19 cellular contexts compared by ENCODE assay signal in genomic region chr11:20483931-20484330, GRCh38.
"Had no signal": no experiment of that assay in that cellular context is flagged by ENCODE, and none has a peak within 500 bp of the region (broad histone marks: within the 10 kb centered on the region; RNA-seq: fewer than 3 reads in every experiment).

No MANE protein-coding gene starts in this region.

- H2AFZ ChIP-seq: parathyroid adenoma had no signal

- H3K79me2 ChIP-seq: parathyroid adenoma had no signal

- H3K4me3 Mint-ChIP-seq: activated CD4-positive, alpha-beta T cell treated with anti-CD3 and anti-CD28 coated beads, Interleukin-2, amount 10 ng/mL, durations not matched to agents 7 days and 5 days; activated naive CD4-positive, alpha-beta T cell treated with anti-CD3 and anti-CD28 coated beads, Interleukin-2, amount 10 ng/mL, durations not matched to agents 7 days and 5 days; activated naive CD8-positive, alpha-beta T cell treated with anti-CD3 and anti-CD28 coated beads, Interleukin-2, amount 50 U/mL, for 24 hours; dendritic cell treated with granulocyte-macrophage colony-stimulating factor and Interleukin-4, amounts not matched to agents 40 ng/mL and 50 ng/mL, for 4 days; natural killer cell treated with Interleukin-12 subunit alpha and Interleukin-12 subunit beta and Interleukin-15 and Interleukin-18, amount 100 ng/mL, for 72 hours; stimulated activated naive CD8-positive, alpha-beta T cell treated with anti-CD3 and anti-CD28 coated beads, Interleukin-15, Interleukin-2, amounts not matched to agents 100 ng/mL and 50 ng/mL, for 24 hours had no signal

- H3K27ac Mint-ChIP-seq: activated CD4-positive, alpha-beta T cell treated with anti-CD3 and anti-CD28 coated beads, Interleukin-2, amount 10 ng/mL, durations not matched to agents 7 days and 5 days; activated naive CD4-positive, alpha-beta T cell treated with anti-CD3 and anti-CD28 coated beads, Interleukin-2, amount 10 ng/mL, durations not matched to agents 7 days and 5 days; activated naive CD8-positive, alpha-beta T cell treated with anti-CD3 and anti-CD28 coated beads, Interleukin-2, amount 50 U/mL, for 24 hours; dendritic cell treated with granulocyte-macrophage colony-stimulating factor and Interleukin-4, amounts not matched to agents 40 ng/mL and 50 ng/mL, for 4 days; natural killer cell treated with Interleukin-12 subunit alpha and Interleukin-12 subunit beta and Interleukin-15 and Interleukin-18, amount 100 ng/mL, for 72 hours; stimulated activated naive CD8-positive, alpha-beta T cell treated with anti-CD3 and anti-CD28 coated beads, Interleukin-15, Interleukin-2, amounts not matched to agents 100 ng/mL and 50 ng/mL, for 24 hours had no signal

- H3K9me3 Mint-ChIP-seq: dendritic cell treated with granulocyte-macrophage colony-stimulating factor and Interleukin-4, amounts not matched to agents 40 ng/mL and 50 ng/mL, for 4 days; natural killer cell treated with Interleukin-12 subunit alpha and Interleukin-12 subunit beta and Interleukin-15 and Interleukin-18, amount 100 ng/mL, for 72 hours had no signal

- H3K36me3 ChIP-seq: lower lobe of right lung, right lobe of liver, transverse colon had no signal

- H3K27me3 Mint-ChIP-seq: activated CD4-positive, alpha-beta T cell treated with anti-CD3 and anti-CD28 coated beads, Interleukin-2, amount 10 ng/mL, durations not matched to agents 7 days and 5 days; activated naive CD4-positive, alpha-beta T cell treated with anti-CD3 and anti-CD28 coated beads, Interleukin-2, amount 10 ng/mL, durations not matched to agents 7 days and 5 days; activated naive CD8-positive, alpha-beta T cell treated with anti-CD3 and anti-CD28 coated beads, Interleukin-2, amount 50 U/mL, for 24 hours; dendritic cell treated with granulocyte-macrophage colony-stimulating factor and Interleukin-4, amounts not matched to agents 40 ng/mL and 50 ng/mL, for 4 days; natural killer cell treated with Interleukin-12 subunit alpha and Interleukin-12 subunit beta and Interleukin-15 and Interleukin-18, amount 100 ng/mL, for 72 hours; stimulated activated naive CD8-positive, alpha-beta T cell treated with anti-CD3 and anti-CD28 coated beads, Interleukin-15, Interleukin-2, amounts not matched to agents 100 ng/mL and 50 ng/mL, for 24 hours had no signal

- H3K4me1 Mint-ChIP-seq: activated CD4-positive, alpha-beta T cell treated with anti-CD3 and anti-CD28 coated beads, Interleukin-2, amount 10 ng/mL, durations not matched to agents 7 days and 5 days; activated naive CD4-positive, alpha-beta T cell treated with anti-CD3 and anti-CD28 coated beads, Interleukin-2, amount 10 ng/mL, durations not matched to agents 7 days and 5 days; activated naive CD8-positive, alpha-beta T cell treated with anti-CD3 and anti-CD28 coated beads, Interleukin-2, amount 50 U/mL, for 24 hours had no signal

- DNase-seq: activated CD4-positive, alpha-beta T cell treated with anti-CD3 and anti-CD28 coated beads, Interleukin-2, amount 10 ng/mL, durations not matched to agents 7 days and 5 days; activated CD8-positive, alpha-beta memory T cell treated with anti-CD3 and anti-CD28 coated beads, Interleukin-2, amount 50 U/mL, for 4 hours; activated effector memory CD4-positive, alpha-beta T cell treated with Interleukin-2 at 50 U/mL for 16 hours; activated naive CD4-positive, alpha-beta T cell treated with anti-CD3 and anti-CD28 coated beads, Interleukin-2, amount 10 ng/mL, durations not matched to agents 7 days and 5 days; activated naive CD8-positive, alpha-beta T cell treated with anti-CD3 and anti-CD28 coated beads, Interleukin-2, amount 50 U/mL, for 24 hours; activated T-cell treated with anti-CD3 and anti-CD28 coated beads, Interleukin-2, amount 50 U/mL, for 48 hours; anterior cingulate cortex; effector memory CD4-positive, alpha-beta T cell; left colon; lower lobe of right lung; right lobe of liver; small intestine; stimulated activated CD4-positive, alpha-beta T cell treated with anti-CD3 and anti-CD28 coated beads, Interleukin-15, amount 100 ng/mL, for 24 hours; stimulated activated CD4-positive, alpha-beta T cell treated with anti-CD3 and anti-CD28 coated beads, Interleukin-2, amount 100 ng/mL, for 48 hours; transverse colon had no signal

- H3K27me3 ChIP-seq: right lobe of liver, transverse colon had no signal

- H3K9ac ChIP-seq: parathyroid adenoma had no signal

- H3K27ac ChIP-seq: lower lobe of right lung, parathyroid adenoma, right lobe of liver, transverse colon had no signal

- H3K4me3 ChIP-seq: lower lobe of right lung, right lobe of liver, transverse colon had no signal

- H3K9me3 ChIP-seq: lower lobe of right lung, right lobe of liver, transverse colon had no signal

- H3K4me1 ChIP-seq: lower lobe of right lung, parathyroid adenoma, right lobe of liver, transverse colon had no signal
